12 cellular contexts compared by ENCODE assay signal in genomic region chr6:43790031-43790430, GRCh38. TPM values are rescaled to one million over a fixed set of nuclear protein-coding genes. Genes with fewer than 3 reads are reported as not detected.
DNase-seq lines count a peak whose midpoint lies in the region; ATAC-seq and TF ChIP-seq lines count a peak whose summit lies in the region.
"Had no signal": no experiment of that assay in that cellular context is flagged by ENCODE, and none has a peak within 500 bp of the region (broad histone marks: within the 10 kb centered on the region; RNA-seq: fewer than 3 reads in every experiment).

No MANE protein-coding gene starts in this region.

- H3K4me3 ChIP-seq in HEK293 (ENCODE audit: low read depth, low read length), result no peak overlapping the region
- no peak overlapping the region for H3K4me3 ChIP-seq in ascending aorta
- no peak overlapping the region for H3K4me3 ChIP-seq in subcutaneous abdominal adipose tissue (ENCODE audit: low read depth in 1 of 5, low read length in 5 of 5)

- DNase-seq in ascending aorta (ENCODE audit: low spot score in 2 of 2), result peak in 1 of 2 donors; percentile 77
- DNase-seq in iris pigment epithelial cell (ENCODE audit: low read depth), result peak; percentile 83
- no peak for DNase-seq in stimulated activated naive CD4-positive, alpha-beta T cell treated with Interleukin-2 at 50 U/mL for 16 hours (lab: John Stamatoyannopoulos, UW)
- no peak for DNase-seq in pons (ENCODE audit: low spot score)
- DNase-seq: activated CD4-positive, alpha-beta T cell treated with anti-CD3 and anti-CD28 coated beads for 4 hours; activated effector memory CD4-positive, alpha-beta T cell treated with Interleukin-2 at 50 U/mL for 16 hours; mammary epithelial cell; NCI-H1048 had no signal

- H3K9me3 ChIP-seq in HEK293 (ENCODE audit: control insufficient read depth, insufficient read depth, low read depth, low read length) (no peaks in the 10 kb centered on the region), ascending aorta (no peaks in the 10 kb centered on the region), subcutaneous abdominal adipose tissue (ENCODE audit: control insufficient read depth in 5 of 5, low read length in 5 of 5) (no peaks in the 10 kb centered on the region)

- CTCF ChIA-PET in HEK293 (lab: Yijun Ruan, JAX), result interaction anchor here (0.8 to 2.7 kb wide), 3 partner anchors 16 to 548 kb away, joined by 4 to 15 read pairs (median 11); no protein-coding TSS in a partner anchor

- ATAC-seq in GM21447 (IDR thresholded peaks at IDR 0.05; ENCODE audit: unreplicated experiment) (no peak), HG03378 (IDR thresholded peaks at IDR 0.05; ENCODE audit: unreplicated experiment) (no peak)

- H3K4me1 ChIP-seq in HEK293 (ENCODE audit: control insufficient read depth, insufficient read depth, low read length), result no peaks in the 10 kb centered on the region
- H3K4me1 ChIP-seq in ascending aorta, result no peaks in the 10 kb centered on the region
- peaks cover 0 to 62% (median 36%) of the 10 kb centered on the region in 5 donors for H3K4me1 ChIP-seq in subcutaneous abdominal adipose tissue (ENCODE audit: control insufficient read depth in 5 of 5, insufficient read depth in 5 of 5, low read length in 5 of 5)

- POLR2A ChIA-PET in HEK293 (lab: Yijun Ruan, JAX), result interaction anchor here (1.4 kb wide), 1 partner anchor 15 kb away, joined by 3 read pairs; no protein-coding TSS in a partner anchor

- H3K27me3 ChIP-seq in ascending aorta, result no peaks in the 10 kb centered on the region
- no peaks in the 10 kb centered on the region for H3K27me3 ChIP-seq in subcutaneous abdominal adipose tissue (ENCODE audit: control insufficient read depth in 5 of 5, insufficient read depth in 4 of 5, low read length in 5 of 5)

- intact Hi-C loops in ascending aorta (cut with DNase I), result no loop called here

- TF ChIP-seq CTCF in HEK293 (tag by site-specific recombination; IDR thresholded peaks at IDR 0.05), result no peak
- no peak for TF ChIP-seq CTCF in ascending aorta (IDR thresholded peaks at IDR 0.05)

- peak overlapping the region in 3 of 5 donors; percentile 26 to 70 (median 61) for H3K9ac ChIP-seq in subcutaneous abdominal adipose tissue (ENCODE audit: low read length in 5 of 5)

- no peak overlapping the region for H3K27ac ChIP-seq in HEK293 (ENCODE audit: extremely low read depth, low read depth, low read length)
- peak overlapping the region; percentile 34 to 52 for H3K27ac ChIP-seq in ascending aorta
- H3K27ac ChIP-seq in subcutaneous abdominal adipose tissue (ENCODE audit: low read depth, low read length), result peak overlapping the region; percentile 93

- H3K36me3 ChIP-seq in HEK293 (ENCODE audit: control insufficient read depth in 2 of 2, insufficient read depth in 1 of 2, low read length in 2 of 2), result peaks cover 4 to 10% of the 10 kb centered on the region in 2 experiments; a peak in 2 of 3 replicates
- H3K36me3 ChIP-seq in ascending aorta, result peaks cover 5% of the 10 kb centered on the region in 2 donors
- peaks cover 0 to 17% (median 6%) of the 10 kb centered on the region in 5 donors for H3K36me3 ChIP-seq in subcutaneous abdominal adipose tissue (ENCODE audit: control insufficient read depth in 5 of 5, insufficient read depth in 5 of 5, low read length in 5 of 5)

TF ChIP-seq in HEK293, 187 proteins besides CTCF, POLR2A, EP300 and RAD21:
- TF ChIP-seq ZNF426 (tag by site-specific recombination; IDR thresholded peaks at IDR 0.05) (no peak), GFI1B (tag by site-specific recombination; IDR thresholded peaks at IDR 0.05) (no peak), YY1 (tag by site-specific recombination; IDR thresholded peaks at IDR 0.05) (no peak), ZXDB (tag by site-specific recombination; IDR thresholded peaks at IDR 0.05) (no peak), PRDM4 (tag by site-specific recombination; IDR thresholded peaks at IDR 0.05) (peak; percentile 91), AEBP2 (tag by site-specific recombination; IDR thresholded peaks at IDR 0.05; ENCODE audit: borderline replicate concordance) (no peak), ZNF560 (tag by site-specific recombination; IDR thresholded peaks at IDR 0.05; ENCODE audit: borderline replicate concordance) (no peak)

RNA-seq across cellular contexts. Expression of gene VEGFA, which starts 20.0 kb away (rescaled TPM):
- 110 TPM for total RNA-seq in ascending aorta
